ENCODE assay signal across 8 cellular contexts in the genomic region with DNA sequence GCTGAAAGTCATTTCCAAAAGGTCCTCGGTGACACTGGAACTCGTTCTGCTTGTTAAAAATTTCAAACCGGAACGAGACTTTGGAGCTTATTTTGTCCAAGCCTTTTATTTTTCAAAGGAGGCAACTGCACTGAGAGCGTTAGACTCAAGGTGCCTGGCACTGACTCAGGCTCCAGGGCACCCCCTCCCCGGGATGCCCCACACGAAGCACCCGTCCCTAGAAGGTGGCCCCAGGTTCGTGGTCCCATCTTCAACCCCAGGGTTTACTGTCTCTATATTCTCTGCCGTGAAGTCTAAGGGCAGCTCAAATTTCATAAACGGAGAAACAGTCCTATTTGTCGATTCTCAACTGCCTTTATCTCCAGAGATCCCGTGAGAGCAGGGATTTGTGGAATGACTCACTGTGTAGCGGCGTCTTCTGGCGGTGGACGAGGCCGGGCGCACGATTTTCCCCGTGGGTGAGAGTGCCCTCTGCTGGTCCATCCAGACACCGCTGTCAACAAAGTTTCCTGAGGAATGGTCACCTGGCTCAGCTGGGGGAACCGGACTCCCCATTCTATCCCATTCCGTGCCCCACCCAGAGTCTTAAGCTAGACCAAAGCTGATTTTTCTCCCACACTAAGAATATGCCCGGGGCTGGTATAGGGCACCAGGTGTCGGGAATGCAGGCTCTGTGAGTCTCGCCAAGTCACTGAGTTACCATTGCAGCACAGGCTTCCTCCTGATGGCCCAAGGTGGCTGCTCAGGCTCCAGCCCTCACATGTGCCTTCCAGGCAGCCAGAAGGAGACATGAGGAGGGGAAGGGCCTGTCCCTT.
DNase-seq lines count a peak whose midpoint lies in the region; ATAC-seq and TF ChIP-seq lines count a peak whose summit lies in the region.

No MANE protein-coding gene starts in this region.

- H3K27me3 Mint-ChIP-seq in nephron progenitor cell (ENCODE audit: low read depth, poor library complexity), result peaks cover 16% of the 10 kb centered on the region

- H3K4me1 Mint-ChIP-seq in nephron progenitor cell, result peaks cover 16% of the 10 kb centered on the region

- H3K4me3 ChIP-seq in fibroblast of pulmonary artery (replicated peaks; ENCODE audit: low read depth, low read length), result no peak overlapping the region

- H3K36me3 Mint-ChIP-seq in nephron progenitor cell (ENCODE audit: low read depth), result no peaks in the 10 kb centered on the region

- ATAC-seq in HG02852 (IDR thresholded peaks at IDR 0.05; ENCODE audit: unreplicated experiment), result no peak
- no peak for ATAC-seq in HG03342 (IDR thresholded peaks at IDR 0.05; ENCODE audit: unreplicated experiment)

- no peak overlapping the region for H3K27ac Mint-ChIP-seq in nephron progenitor cell

- no peak overlapping the region for H3K4me3 Mint-ChIP-seq in nephron progenitor cell

- TF ChIP-seq CTCF in fibroblast of pulmonary artery (IDR thresholded peaks at IDR 0.05; ENCODE audit: low read length, missing control alignments), result peak; percentile 73
- TF ChIP-seq CTCF in nephron progenitor cell (IDR thresholded peaks at IDR 0.05), result peak; percentile 55

- H3K9me3 Mint-ChIP-seq in nephron progenitor cell, result no peaks in the 10 kb centered on the region

- peak; percentile 78 for DNase-seq in activated effector memory CD4-positive, alpha-beta T cell treated with anti-CD3 and anti-CD28 coated beads, Interleukin-2, amount 50 U/mL, for 16 hours
- DNase-seq in activated effector memory CD4-positive, alpha-beta T cell treated with Interleukin-2 at 50 U/mL for 16 hours, result no peak
- peak; percentile 91 for DNase-seq in NCI-H510A treated with DMSO at 0.1 percent for 48 hours (lab: John Stamatoyannopoulos, UW)
- peak; percentile 53 for DNase-seq in activated CD8-positive, alpha-beta memory T cell treated with anti-CD3 and anti-CD28 coated beads, Interleukin-2, amount 50 U/mL, for 4 hours
- peak; percentile 83 for DNase-seq in fibroblast of pulmonary artery (ENCODE audit: low read depth)
- DNase-seq in nephron progenitor cell, result peak; percentile 73
